Comparison of ENCODE assay signal across 22 cellular contexts in the genomic region with DNA sequence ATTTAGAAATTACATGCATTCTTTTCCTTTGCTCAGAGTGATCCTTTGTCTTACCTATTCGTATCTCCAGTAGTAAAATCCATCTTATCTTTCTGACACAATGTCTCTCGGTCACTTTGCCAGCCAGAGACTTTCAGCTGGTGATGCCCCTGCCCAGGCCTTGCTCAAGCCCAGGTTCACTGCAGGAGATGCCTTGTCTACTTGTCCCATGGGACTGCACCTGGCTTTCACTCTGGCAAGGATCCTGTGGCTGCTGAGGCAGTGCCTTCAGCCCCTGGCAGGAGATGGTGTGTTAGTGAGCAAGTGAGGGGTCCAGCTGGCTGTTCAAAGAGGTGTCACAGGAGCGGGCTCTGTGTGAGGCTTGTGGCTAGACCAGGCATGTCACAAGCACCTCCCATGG.
"Had no signal": no experiment of that assay in that cellular context is flagged by ENCODE, and none has a peak within 500 bp of the region (broad histone marks: within the 10 kb centered on the region; RNA-seq: fewer than 3 reads in every experiment).

No MANE protein-coding gene starts in this region.

- FAIRE-seq: HepG2 had no signal

- H3K9me3 ChIP-seq: MG63 had no signal

- H3K36me3 ChIP-seq: MG63, SJSA1 had no signal

- H3K27ac ChIP-seq: SJSA1, SK-N-MC had no signal

- DNase-seq: IMR-90, Karpas-422, KG1, MG63, NCI-H1092, NCI-H1105 treated with DMSO at 0.1 percent for 48 hours, NCI-H1417 treated with DMSO at 0.1 percent for 48 hours, NCI-H146, NCI-H1694 treated with DMSO at 0.1 percent for 48 hours, NCI-H1930, NCI-H2081, NCI-H2107, NCI-H2227 treated with DMSO at 0.1 percent for 48 hours, NCI-H524, NCI-H526 treated with DMSO at 0.1 percent for 48 hours, NCI-H748 treated with DMSO at 0.1 percent for 48 hours, Right ventricle myocardium superior, RPMI8226, SIG-M5 had no signal

- ATAC-seq: HepG2 had no signal

- H3K4me3 ChIP-seq: MG63, SJSA1, SK-N-MC had no signal

- H3K4me1 ChIP-seq: SJSA1 had no signal

- H3K27me3 ChIP-seq: SJSA1 had no signal
